12 cellular contexts compared by ENCODE assay signal in the genomic region with DNA sequence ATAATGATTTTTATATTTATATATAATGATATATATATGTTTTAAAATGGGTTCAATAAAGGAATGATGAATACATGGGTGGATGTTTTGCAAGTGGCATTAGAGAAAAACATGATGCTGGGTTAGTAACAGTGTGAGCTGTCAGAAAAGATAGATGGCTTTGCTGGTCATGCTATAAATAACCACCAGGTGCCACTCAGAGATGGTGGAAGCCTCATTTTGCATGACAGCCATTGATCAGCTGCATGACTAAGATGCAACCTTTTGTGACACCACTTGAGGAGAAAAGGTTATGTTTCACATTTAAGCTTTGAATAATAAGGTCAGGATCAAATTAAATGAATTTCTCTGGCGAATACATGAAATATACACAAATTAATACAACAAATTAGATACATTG.
DNase-seq lines count a peak whose midpoint lies in the region; ATAC-seq and TF ChIP-seq lines count a peak whose summit lies in the region.
"Had no signal": no experiment of that assay in that cellular context is flagged by ENCODE, and none has a peak within 500 bp of the region (broad histone marks: within the 10 kb centered on the region; RNA-seq: fewer than 3 reads in every experiment).

No MANE protein-coding gene starts in this region.

- DNase-seq in DMS 273 (lab: John Stamatoyannopoulos, UW; ENCODE audit: unreplicated experiment) (peak; percentile 27), DMS 273 treated with DMSO at 0.1 percent for 48 hours (lab: John Stamatoyannopoulos, UW) (no peak), Panc1 (ENCODE audit: low read depth, low spot score) (no peak), osteocyte (ENCODE audit: extremely low spot score, unreplicated experiment) (no peak), RWPE1 (ENCODE audit: low spot score) (no peak), GF-D8 (lab: John Stamatoyannopoulos, UW) (no peak)
- no peak for DNase-seq in activated naive CD8-positive, alpha-beta T cell treated with anti-CD3 and anti-CD28 coated beads, Interleukin-2, amount 50 U/mL, for 24 hours
- DNase-seq: NCI-H524 treated with DMSO at 0.1 percent for 48 hours, spleen had no signal

- no peak overlapping the region for H3K4me3 ChIP-seq in Panc1 (ENCODE audit: low read depth in 2 of 2, low read length in 2 of 2)
- H3K4me3 ChIP-seq: spleen had no signal

- no peaks in the 10 kb centered on the region for H3K36me3 ChIP-seq in Panc1 (ENCODE audit: control insufficient read depth, insufficient read depth, low read length)
- H3K36me3 ChIP-seq: spleen had no signal

- no peaks in the 10 kb centered on the region for H3K4me1 ChIP-seq in Panc1 (ENCODE audit: control insufficient read depth, insufficient read depth, low read length)
- H3K4me1 ChIP-seq: spleen had no signal

- H3K36me3 Mint-ChIP-seq in osteocyte (ENCODE audit: unreplicated experiment): no peaks in the 10 kb centered on the region
- H3K36me3 Mint-ChIP-seq in activated naive CD8-positive, alpha-beta T cell treated with anti-CD3 and anti-CD28 coated beads, Interleukin-2, amount 50 U/mL, for 24 hours (ENCODE audit: low read depth): no peaks in the 10 kb centered on the region
- H3K36me3 Mint-ChIP-seq: activated naive CD4-positive, alpha-beta T cell treated with anti-CD3 and anti-CD28 coated beads, Interleukin-2, amount 50 U/mL, for 24 hours had no signal

- intact Hi-C loops in Panc1 (cut with micrococcal nuclease; ENCODE audit: unreplicated experiment): no loop called here

- H3K9me3 ChIP-seq in Panc1 (ENCODE audit: control insufficient read depth, insufficient read depth, low read depth, low read length): no peaks in the 10 kb centered on the region
- H3K9me3 ChIP-seq: spleen had no signal

- H3K9me3 Mint-ChIP-seq in osteocyte (ENCODE audit: unreplicated experiment): no peaks in the 10 kb centered on the region
- no peaks in the 10 kb centered on the region for H3K9me3 Mint-ChIP-seq in activated naive CD8-positive, alpha-beta T cell treated with anti-CD3 and anti-CD28 coated beads, Interleukin-2, amount 50 U/mL, for 24 hours

- no peaks in the 10 kb centered on the region for H3K27me3 Mint-ChIP-seq in osteocyte (ENCODE audit: unreplicated experiment)
- no peaks in the 10 kb centered on the region for H3K27me3 Mint-ChIP-seq in activated naive CD8-positive, alpha-beta T cell treated with anti-CD3 and anti-CD28 coated beads, Interleukin-2, amount 50 U/mL, for 24 hours
- H3K27me3 Mint-ChIP-seq: activated naive CD4-positive, alpha-beta T cell treated with anti-CD3 and anti-CD28 coated beads, Interleukin-2, amount 50 U/mL, for 24 hours had no signal

- ATAC-seq in HG03175 (IDR thresholded peaks at IDR 0.05; ENCODE audit: unreplicated experiment) (peak; percentile 96), Panc1 (no peak)
- no peak for ATAC-seq in activated naive CD8-positive, alpha-beta T cell treated with anti-CD3 and anti-CD28 coated beads, Interleukin-2, amount 50 U/mL, for 24 hours

- no peak overlapping the region for H3K27ac ChIP-seq in Panc1 (ENCODE audit: low read length)
- H3K27ac ChIP-seq in RWPE1: no peak overlapping the region
- H3K27ac ChIP-seq: 22Rv1, spleen had no signal

- TF ChIP-seq CTCF in Panc1 (IDR thresholded peaks at IDR 0.05) (peak; percentile 22; the same call in 1 of the 2 replicates), osteocyte (IDR thresholded peaks at IDR 0.05) (peak; percentile 24), RWPE1 (conservative IDR thresholded peaks at IDR 0.05; ENCODE audit: low read depth) (no peak)

- H3K27me3 ChIP-seq in Panc1 (ENCODE audit: control insufficient read depth, insufficient read depth, low read length): no peaks in the 10 kb centered on the region
- H3K27me3 ChIP-seq: spleen had no signal

- H3K4me1 Mint-ChIP-seq in osteocyte (ENCODE audit: unreplicated experiment): peaks cover 31% of the 10 kb centered on the region
- no peaks in the 10 kb centered on the region for H3K4me1 Mint-ChIP-seq in activated naive CD8-positive, alpha-beta T cell treated with anti-CD3 and anti-CD28 coated beads, Interleukin-2, amount 50 U/mL, for 24 hours
- H3K4me1 Mint-ChIP-seq: activated naive CD4-positive, alpha-beta T cell treated with anti-CD3 and anti-CD28 coated beads, Interleukin-2, amount 50 U/mL, for 24 hours had no signal

- no peak overlapping the region for H3K27ac Mint-ChIP-seq in osteocyte (ENCODE audit: unreplicated experiment)
- H3K27ac Mint-ChIP-seq in activated naive CD8-positive, alpha-beta T cell treated with anti-CD3 and anti-CD28 coated beads, Interleukin-2, amount 50 U/mL, for 24 hours: no peak overlapping the region
- H3K27ac Mint-ChIP-seq: activated naive CD4-positive, alpha-beta T cell treated with anti-CD3 and anti-CD28 coated beads, Interleukin-2, amount 50 U/mL, for 24 hours had no signal

- CTCF ChIA-PET in Panc1 (lab: Charles Lee): no interaction called here
- CTCF ChIA-PET in RWPE1 (lab: Yijun Ruan, JAX): interaction anchor here (0.6 to 1.0 kb wide), 2 partner anchors 59 to 87 kb away, joined by 3 to 4 read pairs; no protein-coding TSS in a partner anchor

- in situ Hi-C loops in Panc1 (cut with HindIII; ENCODE audit: low pct_unique_long_range_greater_than_20kb, low sequenced_read_pairs): no loop called here

- POLR2A ChIA-PET in Panc1 (lab: Charles Lee) (no interaction called here), RWPE1 (lab: Yijun Ruan, JAX; ENCODE audit: low non-redundant PET) (no interaction called here)

- no TSS peak for BruUV-seq in Panc1 (replicated peaks; lab: Mats Ljungman, UMichigan)

- no peak overlapping the region for H3K4me3 Mint-ChIP-seq in osteocyte (ENCODE audit: unreplicated experiment)
- H3K4me3 Mint-ChIP-seq in activated naive CD8-positive, alpha-beta T cell treated with anti-CD3 and anti-CD28 coated beads, Interleukin-2, amount 50 U/mL, for 24 hours: no peak overlapping the region
- H3K4me3 Mint-ChIP-seq: activated naive CD4-positive, alpha-beta T cell treated with anti-CD3 and anti-CD28 coated beads, Interleukin-2, amount 50 U/mL, for 24 hours had no signal
